Comparison of ENCODE assay signal across 2 cellular contexts in genomic region chr6:1463751-1464397, GRCh38.
A peak's percentile ranks its signal among the peaks of the same experiment; 100 is the strongest.
TF ChIP-seq lines count a peak whose summit lies in the region.

No MANE protein-coding gene starts in this region.

TF ChIP-seq in HepG2, 621 proteins besides CTCF, POLR2A, EP300 and RAD21 (continued from another document):
- TF ChIP-seq AGO2 (optimal IDR thresholded peaks at IDR 0.05; ENCODE audit: low read depth, low read length) = no peak
- TF ChIP-seq YY1 (IDR thresholded peaks at IDR 0.05; ENCODE audit: insufficient read depth, insufficient replicate concordance, low read depth, low read length) = no peak
- TF ChIP-seq PTBP1 (IDR thresholded peaks at IDR 0.05; ENCODE audit: low read depth, low read length, poor library complexity, severe bottlenecking) = no peak
- TF ChIP-seq HMGA1 (CRISPR knock-in tag; conservative IDR thresholded peaks at IDR 0.05) = no peak
- no peak for TF ChIP-seq TCF7 (IDR thresholded peaks at IDR 0.05; ENCODE audit: low read depth)
- peak; percentile 25; the same call in 1 of the 2 replicates for TF ChIP-seq CREB1 (IDR thresholded peaks at IDR 0.05)
- TF ChIP-seq CREB1 (CRISPR knock-in tag; IDR thresholded peaks at IDR 0.05) = no peak
- TF ChIP-seq ZNF558 (CRISPR knock-in tag; IDR thresholded peaks at IDR 0.05; ENCODE audit: borderline replicate concordance) = no peak
- TF ChIP-seq KAT2B (IDR thresholded peaks at IDR 0.05; ENCODE audit: borderline replicate concordance, low read depth, low read length) = no peak
- TF ChIP-seq ZNF737 (CRISPR knock-in tag; IDR thresholded peaks at IDR 0.05; ENCODE audit: borderline replicate concordance) = no peak
TF ChIP-seq in HepG2: peak in this region for 2.

TF ChIP-seq in WTC11, 78 proteins besides CTCF, POLR2A, EP300 and RAD21 (continued from another document):
- TF ChIP-seq OVOL2 (CRISPR knock-in tag; IDR thresholded peaks at IDR 0.05; ENCODE audit: borderline replicate concordance) = no peak
- no peak for TF ChIP-seq GABPB1 (CRISPR knock-in tag; IDR thresholded peaks at IDR 0.05)
- TF ChIP-seq, protein P1, sequence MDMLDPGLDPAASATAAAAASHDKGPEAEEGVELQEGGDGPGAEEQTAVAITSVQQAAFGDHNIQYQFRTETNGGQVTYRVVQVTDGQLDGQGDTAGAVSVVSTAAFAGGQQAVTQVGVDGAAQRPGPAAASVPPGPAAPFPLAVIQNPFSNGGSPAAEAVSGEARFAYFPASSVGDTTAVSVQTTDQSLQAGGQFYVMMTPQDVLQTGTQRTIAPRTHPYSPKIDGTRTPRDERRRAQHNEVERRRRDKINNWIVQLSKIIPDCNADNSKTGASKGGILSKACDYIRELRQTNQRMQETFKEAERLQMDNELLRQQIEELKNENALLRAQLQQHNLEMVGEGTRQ (CRISPR knock-in tag; IDR thresholded peaks at IDR 0.05) = no peak
- TF ChIP-seq, protein P2, sequence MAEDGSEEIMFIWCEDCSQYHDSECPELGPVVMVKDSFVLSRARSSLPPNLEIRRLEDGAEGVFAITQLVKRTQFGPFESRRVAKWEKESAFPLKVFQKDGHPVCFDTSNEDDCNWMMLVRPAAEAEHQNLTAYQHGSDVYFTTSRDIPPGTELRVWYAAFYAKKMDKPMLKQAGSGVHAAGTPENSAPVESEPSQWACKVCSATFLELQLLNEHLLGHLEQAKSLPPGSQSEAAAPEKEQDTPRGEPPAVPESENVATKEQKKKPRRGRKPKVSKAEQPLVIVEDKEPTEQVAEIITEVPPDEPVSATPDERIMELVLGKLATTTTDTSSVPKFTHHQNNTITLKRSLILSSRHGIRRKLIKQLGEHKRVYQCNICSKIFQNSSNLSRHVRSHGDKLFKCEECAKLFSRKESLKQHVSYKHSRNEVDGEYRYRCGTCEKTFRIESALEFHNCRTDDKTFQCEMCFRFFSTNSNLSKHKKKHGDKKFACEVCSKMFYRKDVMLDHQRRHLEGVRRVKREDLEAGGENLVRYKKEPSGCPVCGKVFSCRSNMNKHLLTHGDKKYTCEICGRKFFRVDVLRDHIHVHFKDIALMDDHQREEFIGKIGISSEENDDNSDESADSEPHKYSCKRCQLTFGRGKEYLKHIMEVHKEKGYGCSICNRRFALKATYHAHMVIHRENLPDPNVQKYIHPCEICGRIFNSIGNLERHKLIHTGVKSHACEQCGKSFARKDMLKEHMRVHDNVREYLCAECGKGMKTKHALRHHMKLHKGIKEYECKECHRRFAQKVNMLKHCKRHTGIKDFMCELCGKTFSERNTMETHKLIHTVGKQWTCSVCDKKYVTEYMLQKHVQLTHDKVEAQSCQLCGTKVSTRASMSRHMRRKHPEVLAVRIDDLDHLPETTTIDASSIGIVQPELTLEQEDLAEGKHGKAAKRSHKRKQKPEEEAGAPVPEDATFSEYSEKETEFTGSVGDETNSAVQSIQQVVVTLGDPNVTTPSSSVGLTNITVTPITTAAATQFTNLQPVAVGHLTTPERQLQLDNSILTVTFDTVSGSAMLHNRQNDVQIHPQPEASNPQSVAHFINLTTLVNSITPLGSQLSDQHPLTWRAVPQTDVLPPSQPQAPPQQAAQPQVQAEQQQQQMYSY (CRISPR knock-in tag; IDR thresholded peaks at IDR 0.05) = no peak
- TF ChIP-seq TCF7 (CRISPR knock-in tag; IDR thresholded peaks at IDR 0.05; ENCODE audit: low read depth) = no peak
- no peak for TF ChIP-seq E2F5 (CRISPR knock-in tag; IDR thresholded peaks at IDR 0.05)
